Comparison of ENCODE assay signal across 12 cellular contexts in the genomic region with DNA sequence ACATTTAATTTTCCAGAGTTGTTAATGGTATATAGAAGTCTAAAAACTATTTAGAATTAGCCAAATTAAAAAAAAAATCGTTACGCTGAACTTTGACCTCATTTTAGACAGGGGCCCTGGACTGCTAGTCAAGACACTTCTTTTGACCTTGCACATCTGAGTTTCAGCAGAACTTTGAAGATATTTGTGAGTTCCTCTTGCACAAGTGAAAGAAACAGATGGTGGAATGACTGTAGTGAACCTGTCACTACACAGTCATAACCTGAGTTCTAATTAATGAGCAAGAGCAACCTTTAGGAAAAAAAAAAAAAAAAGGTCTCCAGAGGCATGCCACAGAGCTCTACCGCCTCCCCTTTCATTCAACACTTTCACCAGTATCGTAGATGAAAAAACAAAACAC. TPM values are rescaled to one million over a fixed set of nuclear protein-coding genes. Genes with fewer than 3 reads are reported as not detected.
A peak's percentile ranks its signal among the peaks of the same experiment; 100 is the strongest.
DNase-seq lines count a peak whose midpoint lies in the region; ATAC-seq and TF ChIP-seq lines count a peak whose summit lies in the region.
"Had no signal": no experiment of that assay in that cellular context is flagged by ENCODE, and none has a peak within 500 bp of the region (broad histone marks: within the 10 kb centered on the region; RNA-seq: fewer than 3 reads in every experiment).

No MANE protein-coding gene starts in this region.

- H3K4me3 ChIP-seq in dorsolateral prefrontal cortex = no peak overlapping the region

- no peak for TF ChIP-seq CTCF in type B pancreatic cell (conservative IDR thresholded peaks at IDR 0.05)
- no peak for TF ChIP-seq CTCF in dorsolateral prefrontal cortex (IDR thresholded peaks at IDR 0.05 in 54 of 56, conservative IDR thresholded peaks at IDR 0.05 in 2 of 56; ENCODE audit: low read depth in 1 of 56, partially characterized antibody in 56 of 56)

- no peaks in the 10 kb centered on the region for H3K9me3 ChIP-seq in T-helper 17 cell (ENCODE audit: control insufficient read depth, low read length, poor library complexity, severe bottlenecking)

- peaks cover 10% of the 10 kb centered on the region for H3K4me1 Mint-ChIP-seq in activated T-cell treated with anti-CD3 and anti-CD28 coated beads, Interleukin-2, amount 50 U/mL, for 72 hours (ENCODE audit: low read depth)
- H3K4me1 Mint-ChIP-seq in T-helper 17 cell (peaks cover 10% of the 10 kb centered on the region), type B pancreatic cell (ENCODE audit: unreplicated experiment) (peaks cover 27% of the 10 kb centered on the region)

- peaks cover 0 to 7% (median 0%) of the 10 kb centered on the region in 45 donors for H3K27me3 ChIP-seq in dorsolateral prefrontal cortex

- H3K27me3 Mint-ChIP-seq in activated T-cell treated with anti-CD3 and anti-CD28 coated beads, Interleukin-2, amount 50 U/mL, for 72 hours (ENCODE audit: low read depth) = peaks cover 30% of the 10 kb centered on the region
- H3K27me3 Mint-ChIP-seq in T-helper 17 cell (peaks cover 30% of the 10 kb centered on the region), type B pancreatic cell (peaks cover 19% of the 10 kb centered on the region)

- peak; percentile 46 to 72 for ATAC-seq in activated T-cell treated with anti-CD3 and anti-CD28 coated beads, Interleukin-2, amount 50 U/mL, for 72 hours (replicated peaks in 1 of 2)
- ATAC-seq in HG02870 (IDR thresholded peaks at IDR 0.05; ENCODE audit: unreplicated experiment) = peak; percentile 59
- no peak for ATAC-seq in T-helper 17 cell
- ATAC-seq in GM21367 (IDR thresholded peaks at IDR 0.05; ENCODE audit: unreplicated experiment) = no peak

- intact Hi-C loops in dorsolateral prefrontal cortex (cut with DNase I) = no loop called here

- DNase-seq in activated T-cell treated with anti-CD3 and anti-CD28 coated beads, Interleukin-2, amount 50 U/mL, for 72 hours = no peak
- no peak for DNase-seq in activated T-cell treated with anti-CD3 and anti-CD28 coated beads, Interleukin-2, amount 50 U/mL, for 1 hour
- DNase-seq in T-helper 17 cell (no peak), type B pancreatic cell (ENCODE audit: extremely low spot score, unreplicated experiment) (no peak), epidermal melanocyte (ENCODE audit: insufficient read length, low spot score) (no peak), dorsolateral prefrontal cortex (no peak)
- DNase-seq: activated CD4-positive, alpha-beta T cell treated with anti-CD3 and anti-CD28 coated beads, Interleukin-2, amount 10 ng/mL, durations not matched to agents 24 days and 14 days; activated gamma-delta T cell; stimulated activated CD8-positive, alpha-beta memory T cell treated with anti-CD3 and anti-CD28 coated beads, Interleukin-4, amount 100 ng/mL, for 48 hours; T-helper 1 cell had no signal

- H3K4me3 Mint-ChIP-seq in activated T-cell treated with anti-CD3 and anti-CD28 coated beads, Interleukin-2, amount 50 U/mL, for 72 hours = no peak overlapping the region
- no peak overlapping the region for H3K4me3 Mint-ChIP-seq in T-helper 17 cell
- no peak overlapping the region for H3K4me3 Mint-ChIP-seq in type B pancreatic cell
- H3K4me3 Mint-ChIP-seq: activated CD4-positive, alpha-beta T cell treated with anti-CD3 and anti-CD28 coated beads, Interleukin-2, amount 10 ng/mL, durations not matched to agents 24 days and 14 days had no signal

- peak overlapping the region in 1 of 59 donors; percentile 18 for H3K27ac ChIP-seq in dorsolateral prefrontal cortex

- no peaks in the 10 kb centered on the region for H3K36me3 Mint-ChIP-seq in activated T-cell treated with anti-CD3 and anti-CD28 coated beads, Interleukin-2, amount 50 U/mL, for 72 hours (ENCODE audit: insufficient read depth in 2 of 2)
- peaks cover 3% of the 10 kb centered on the region for H3K36me3 Mint-ChIP-seq in T-helper 17 cell (ENCODE audit: low read depth)
- H3K36me3 Mint-ChIP-seq in type B pancreatic cell = peaks cover 5% of the 10 kb centered on the region

- H3K9me3 Mint-ChIP-seq in activated T-cell treated with anti-CD3 and anti-CD28 coated beads, Interleukin-2, amount 50 U/mL, for 72 hours = no peaks in the 10 kb centered on the region
- H3K9me3 Mint-ChIP-seq in type B pancreatic cell = no peaks in the 10 kb centered on the region
- H3K9me3 Mint-ChIP-seq: activated CD4-positive, alpha-beta T cell treated with anti-CD3 and anti-CD28 coated beads, Interleukin-2, amount 10 ng/mL, durations not matched to agents 24 days and 14 days had no signal

- H3K27ac Mint-ChIP-seq in activated T-cell treated with anti-CD3 and anti-CD28 coated beads, Interleukin-2, amount 50 U/mL, for 72 hours = no peak overlapping the region
- H3K27ac Mint-ChIP-seq in T-helper 17 cell (peak overlapping the region; percentile 1), type B pancreatic cell (peak overlapping the region; percentile 45)
- H3K27ac Mint-ChIP-seq: activated CD4-positive, alpha-beta T cell treated with anti-CD3 and anti-CD28 coated beads, Interleukin-2, amount 10 ng/mL, durations not matched to agents 24 days and 14 days had no signal

RNA-seq across cellular contexts. Expression of gene MYO5C, which starts 5.3 kb away (rescaled TPM):
- total RNA-seq in activated T-cell treated with anti-CD3 and anti-CD28 coated beads, Interleukin-2, amount 50 U/mL, for 72 hours = 1 to 10 TPM in 1 of 2 donors, under 1 TPM in 1; 0.69 to 1.6 TPM
- 1 to 10 TPM; 1.5 to 3.3 TPM for total RNA-seq in T-helper 17 cell
- 17.5 and 21.4 TPM in 2 replicates for total RNA-seq in type B pancreatic cell (ENCODE audit: low replicate concordance)
- 10 to 100 TPM in 100 of 120 experiments, 1 to 10 TPM in 20; 5.9 to 29.2 (median 12.9) TPM for total RNA-seq in dorsolateral prefrontal cortex

Comparison
In these comparisons a context has a peak if more than half of its experiments do, and no peak if none do; other contexts are left out.
1. ATAC-seq: peak in activated T-cell treated with anti-CD3 and anti-CD28 coated beads, Interleukin-2, amount 50 U/mL, for 72 hours (2 of 2) and HG02870 (single experiment); none in T-helper 17 cell (single experiment) and GM21367 (single experiment).